ENCODE assay signal across 18 cellular contexts in genomic region chr2:39499336-39499735, GRCh38.
DNase-seq lines count a peak whose midpoint lies in the region; ATAC-seq, FAIRE-seq and TF ChIP-seq lines count a peak whose summit lies in the region.
"Had no signal": no experiment of that assay in that cellular context is flagged by ENCODE, and none has a peak within 500 bp of the region (broad histone marks: within the 10 kb centered on the region; RNA-seq: fewer than 3 reads in every experiment).

No MANE protein-coding gene starts in this region.

- H2AK9ac ChIP-seq in IMR-90 (replicated peaks; ENCODE audit: low read depth, low read length, poor library complexity) = no peak overlapping the region

- TF ChIP-seq CTCF in MCF 10A (IDR thresholded peaks at IDR 0.05; ENCODE audit: unreplicated experiment) = no peak
- TF ChIP-seq CTCF in breast epithelium (IDR thresholded peaks at IDR 0.05) = no peak
- no peak for TF ChIP-seq CTCF in IMR-90 (conservative IDR thresholded peaks at IDR 0.05; ENCODE audit: low read depth, low read length)
- no peak for TF ChIP-seq CTCF in HepG2 (CRISPR knock-in tag; IDR thresholded peaks at IDR 0.05)

- no TSS peak for BruUV-seq in MCF 10A (replicated peaks; lab: Mats Ljungman, UMichigan)
- BruUV-seq in IMR-90 (replicated peaks; lab: Mats Ljungman, UMichigan) = no TSS peak
- no TSS peak for BruUV-seq in HepG2 (replicated peaks; lab: Mats Ljungman, UMichigan)

- H2BK5ac ChIP-seq in IMR-90 (ENCODE audit: low read depth, low read length, poor library complexity, severe bottlenecking) = peak overlapping the region; percentile 49

- in situ Hi-C loops in IMR-90 (cut with MboI; ENCODE audit: low sequenced_read_pairs) (no loop called here), HepG2 (cut with HindIII; ENCODE audit: extremely low pct_ligation_motif_present, low pct_unique_long_range_greater_than_20kb) (no loop called here)

- ATAC-seq in IMR-90 (ENCODE audit: low read depth) (no peak), HepG2 (no peak), GM21825 (IDR thresholded peaks at IDR 0.05; ENCODE audit: unreplicated experiment) (no peak)

- TF ChIP-seq EP300 in HepG2 (IDR thresholded peaks at IDR 0.05; ENCODE audit: low read depth in 2 of 2, low read length in 2 of 2) (no peak), HepG2 (CRISPR knock-in tag; IDR thresholded peaks at IDR 0.05; ENCODE audit: borderline replicate concordance) (no peak)

- H3K27ac Mint-ChIP-seq in MCF 10A (ENCODE audit: low read depth, unreplicated experiment) = no peak overlapping the region
- H3K27ac Mint-ChIP-seq: CD4-positive, alpha-beta T cell had no signal

- peak overlapping the region; percentile 80 for H3K18ac ChIP-seq in IMR-90 (ENCODE audit: low read depth, low read length)

- H3K4me2 ChIP-seq in IMR-90 (ENCODE audit: low read depth, low read length) (no peak overlapping the region), HepG2 (ENCODE audit: low read depth, low read length) (no peak overlapping the region)

- H4K20me1 ChIP-seq in IMR-90 (ENCODE audit: insufficient read depth, low read length) (no peaks in the 10 kb centered on the region), HepG2 (ENCODE audit: insufficient read depth, low read length) (no peaks in the 10 kb centered on the region)

- H3K56ac ChIP-seq in IMR-90 (ENCODE audit: extremely low read depth, insufficient read depth, low read length) = no peak overlapping the region

- H3K4me1 ChIP-seq in breast epithelium (no peaks in the 10 kb centered on the region), IMR-90 (ENCODE audit: control insufficient read depth, insufficient read depth, low read length) (peaks cover 28% of the 10 kb centered on the region), HepG2 (ENCODE audit: insufficient read depth, low read length) (peaks cover 59% of the 10 kb centered on the region)

- peaks cover 13% of the 10 kb centered on the region for H3K9me1 ChIP-seq in IMR-90 (ENCODE audit: insufficient read depth, low read length)

- H3K9me3 ChIP-seq in breast epithelium (no peaks in the 10 kb centered on the region), IMR-90 (ENCODE audit: control insufficient read depth, insufficient read depth, low read length) (no peaks in the 10 kb centered on the region), HepG2 (ENCODE audit: low read length) (no peaks in the 10 kb centered on the region)

- DNase-seq in MCF 10A (ENCODE audit: unreplicated experiment) (peak; percentile 13), breast epithelium (ENCODE audit: low spot score in 2 of 2) (no peak), IMR-90 (no peak), astrocyte of the hippocampus (ENCODE audit: low read depth, low spot score) (peak; percentile 39), HepG2 (ENCODE audit: low spot score) (no peak), activated gamma-delta T cell (lab: John Stamatoyannopoulos, UW) (no peak), SHP77 treated with DMSO at 0.1 percent for 48 hours (lab: John Stamatoyannopoulos, UW) (no peak)
- DNase-seq: CD4-positive, alpha-beta T cell; DMS53; EL; MM.1S; NCI-H1092 treated with DMSO at 0.1 percent for 48 hours; NCI-H2081 treated with DMSO at 0.1 percent for 48 hours; NCI-H524 treated with DMSO at 0.1 percent for 48 hours had no signal

- intact Hi-C loops in MCF 10A (cut with micrococcal nuclease) (no loop called here), breast epithelium (cut with DNase I; ENCODE audit: low total_unique reads) (no loop called here), IMR-90 (cut with micrococcal nuclease) (no loop called here), HepG2 (cut with micrococcal nuclease; ENCODE audit: unreplicated experiment) (no loop called here)

- H2BK15ac ChIP-seq in IMR-90 (ENCODE audit: low read depth, low read length) = peak overlapping the region; percentile 81; the same call in 2 of the 3 replicates

- peak overlapping the region; percentile 77 for H2BK120ac ChIP-seq in IMR-90 (ENCODE audit: low read depth, low read length)

- dilution Hi-C loops in IMR-90 (cut with HindIII; ENCODE audit: low sequenced_read_pairs, unreplicated experiment) = no loop called here

- TF ChIP-seq RAD21 in IMR-90 (IDR thresholded peaks at IDR 0.05; ENCODE audit: low read length) (no peak), HepG2 (CRISPR knock-in tag; IDR thresholded peaks at IDR 0.05) (no peak)

- H3K4ac ChIP-seq in IMR-90 (ENCODE audit: low read depth, low read length) = peak overlapping the region; percentile 95

- no peak overlapping the region for H3K9ac ChIP-seq in IMR-90 (ENCODE audit: low read depth, low read length)
- no peak overlapping the region for H3K9ac ChIP-seq in HepG2 (ENCODE audit: insufficient read depth, low read depth, low read length)

- POLR2A ChIA-PET in MCF 10A (lab: Yijun Ruan, JAX) (interaction anchor here (1.7 to 2.8 kb wide), 2 partner anchors 7 to 11 kb away, joined by 4 to 8 read pairs; no protein-coding TSS in a partner anchor), IMR-90 (lab: Charles Lee; ENCODE audit: unreplicated experiment) (no interaction called here), HepG2 (lab: Yijun Ruan, JAX) (interaction anchor here (3.1 kb wide), 1 partner anchor 17 kb away, joined by 11 read pairs; no protein-coding TSS in a partner anchor)

- H3K4me3 ChIP-seq in breast epithelium (no peak overlapping the region), IMR-90 (ENCODE audit: insufficient read depth, low read depth, low read length) (no peak overlapping the region), HepG2 (replicated peaks in 1 of 3; ENCODE audit: insufficient read depth in 1 of 3, low read depth in 2 of 3, low read length in 3 of 3) (no peak overlapping the region)

- H4K5ac ChIP-seq in IMR-90 (ENCODE audit: low read depth, low read length) = peak overlapping the region; percentile 78

- CTCF ChIA-PET in MCF 10A (lab: Yijun Ruan, JAX) (no interaction called here), IMR-90 (lab: Yijun Ruan, JAX) (interaction anchor here (1.1 kb wide), 1 partner anchor 197 kb away, joined by 3 read pairs; no protein-coding TSS in a partner anchor), HepG2 (lab: Yijun Ruan, JAX; ENCODE audit: low intra/inter-chr PET ratio, low total read pairs) (no interaction called here)

- H4K8ac ChIP-seq in IMR-90 (ENCODE audit: low read depth in 2 of 2, low read length in 2 of 2) = peak overlapping the region; percentile 31 to 82; a peak in 2 of 4 replicates

- H3K36me3 ChIP-seq in breast epithelium (no peaks in the 10 kb centered on the region), IMR-90 (ENCODE audit: control insufficient read depth, insufficient read depth, low read length) (no peaks in the 10 kb centered on the region), HepG2 (replicated peaks in 1 of 2; ENCODE audit: control insufficient read depth in 1 of 2, insufficient read depth in 2 of 2, low read length in 2 of 2) (no peaks in the 10 kb centered on the region)

- no peaks in the 10 kb centered on the region for H3K79me2 ChIP-seq in HepG2 (ENCODE audit: insufficient read depth, low read length)

- FAIRE-seq in HepG2 (lab: Jason Lieb, UNC) = no peak
- FAIRE-seq: GM12892, GM18507, H54 had no signal

- H3K4me3 Mint-ChIP-seq in MCF 10A (ENCODE audit: unreplicated experiment) = no peak overlapping the region
- H3K4me3 Mint-ChIP-seq: CD4-positive, alpha-beta T cell had no signal

- peak overlapping the region; percentile 81; the same call in 1 of the 2 replicates for H3K14ac ChIP-seq in IMR-90 (replicated peaks; ENCODE audit: low read depth, low read length)

- H3K36me3 Mint-ChIP-seq in MCF 10A (ENCODE audit: insufficient read depth, unreplicated experiment) = peaks cover 4% of the 10 kb centered on the region

- H3K23ac ChIP-seq in IMR-90 (ENCODE audit: low read depth, low read length) = 0 out of 2 replicates have a peak overlapping the region, but pooled peaks have one; percentile 0

- H3K27ac ChIP-seq in breast epithelium = no peak overlapping the region
- peak overlapping the region; percentile 42; the same call in 1 of the 2 replicates for H3K27ac ChIP-seq in IMR-90 (ENCODE audit: insufficient read depth, low read length)
- no peak overlapping the region for H3K27ac ChIP-seq in HepG2 (ENCODE audit: extremely low read length, insufficient read depth, low read length)

- peak overlapping the region; percentile 66 for H2BK20ac ChIP-seq in IMR-90 (ENCODE audit: low read depth, low read length)

- H3K9me3 Mint-ChIP-seq in MCF 10A (ENCODE audit: unreplicated experiment) = no peaks in the 10 kb centered on the region
- H3K9me3 Mint-ChIP-seq: CD4-positive, alpha-beta T cell had no signal

- H4K91ac ChIP-seq in IMR-90 (ENCODE audit: insufficient read depth, low read depth, low read length) = peak overlapping the region; percentile 79

- H2AK5ac ChIP-seq in IMR-90 (ENCODE audit: low read depth, low read length) = peak overlapping the region; percentile 90

- H2AFZ ChIP-seq in IMR-90 (replicated peaks; ENCODE audit: low read length, poor library complexity) (no peak overlapping the region), HepG2 (ENCODE audit: low read length) (no peak overlapping the region)

- WGBS in IMR-90 (ENCODE audit: extremely low coverage in 2 of 2, insufficient read length in 1 of 2), 2 experiments = no CpG with 5 or more reads among the region's 2 CpGs
- WGBS in HepG2 (ENCODE audit: low lambda C conversion rate) = 97% methylated on average over 2 of the region's 2 CpGs

- TF ChIP-seq POLR2A in breast epithelium (IDR thresholded peaks at IDR 0.05) (no peak), IMR-90 (IDR thresholded peaks at IDR 0.05; ENCODE audit: low read depth, low read length) (no peak), HepG2 (IDR thresholded peaks at IDR 0.05; ENCODE audit: insufficient read depth in 1 of 2, low read depth in 2 of 2, low read length in 2 of 2) (no peak)

- H3K27me3 Mint-ChIP-seq in MCF 10A (ENCODE audit: insufficient read depth, unreplicated experiment) = no peaks in the 10 kb centered on the region

- H3K79me1 ChIP-seq in IMR-90 (ENCODE audit: low read depth in 1 of 2, low read length in 2 of 2) = peaks cover 8 to 9% of the 10 kb centered on the region in 2 experiments; a peak in 3 of 4 replicates

- H3K27me3 ChIP-seq in breast epithelium (no peaks in the 10 kb centered on the region), IMR-90 (ENCODE audit: control insufficient read depth, insufficient read depth, low read length) (no peaks in the 10 kb centered on the region), HepG2 (ENCODE audit: control insufficient read depth in 1 of 2, insufficient read depth in 2 of 2, low read length in 2 of 2) (no peaks in the 10 kb centered on the region)

- H3K4me1 Mint-ChIP-seq in MCF 10A (ENCODE audit: insufficient read depth, unreplicated experiment) = peaks cover 5% of the 10 kb centered on the region

TF ChIP-seq in IMR-90, 13 proteins besides CTCF, POLR2A, EP300 and RAD21 (continues in another document):
- no peak for TF ChIP-seq FOS (IDR thresholded peaks at IDR 0.05; ENCODE audit: low read depth, low read length)

TF ChIP-seq in HepG2, 621 proteins besides CTCF, POLR2A, EP300 and RAD21 (continues in another document):
- TF ChIP-seq RARG (CRISPR knock-in tag; IDR thresholded peaks at IDR 0.05; ENCODE audit: low read depth) = no peak
- TF ChIP-seq KDM5A (IDR thresholded peaks at IDR 0.05; ENCODE audit: borderline replicate concordance, low read length) = no peak
- TF ChIP-seq NCOA5 (CRISPR knock-in tag; IDR thresholded peaks at IDR 0.05) = no peak

Comparison
In these comparisons a context has a peak if more than half of its experiments do, and no peak if none do; other contexts are left out.
1. DNase-seq: peak in MCF 10A (single experiment) and astrocyte of the hippocampus (single experiment); none in breast epithelium (0 of 2), IMR-90 (single experiment), HepG2 (single experiment), activated gamma-delta T cell (single experiment) and SHP77 treated with DMSO at 0.1 percent for 48 hours (single experiment).